23 cellular contexts compared by ENCODE assay signal in genomic region chr9:108161520-108161919, GRCh38.
"Had no signal": no experiment of that assay in that cellular context is flagged by ENCODE, and none has a peak within 500 bp of the region (broad histone marks: within the 10 kb centered on the region; RNA-seq: fewer than 3 reads in every experiment).

No MANE protein-coding gene starts in this region.

- H3K4me1 Mint-ChIP-seq: activated B cell treated with CpG ODN at 0.5 μM for 24 hours; activated CD4-positive, alpha-beta T cell treated with anti-CD3 and anti-CD28 coated beads, Interleukin-2, amount 10 ng/mL, durations not matched to agents 7 days and 5 days; activated T-helper 17 cell treated with anti-CD3 and anti-CD28 coated beads, Interleukin-2, amount 50 U/mL, for 72 hours; central memory CD8-positive, alpha-beta T cell; T-helper 17 cell had no signal

- H3K27me3 Mint-ChIP-seq: activated CD4-positive, alpha-beta memory T cell treated with anti-CD3 and anti-CD28 coated beads for 36 hours; activated CD4-positive, alpha-beta T cell treated with anti-CD3 and anti-CD28 coated beads, Interleukin-2, amount 10 ng/mL, durations not matched to agents 7 days and 5 days; activated naive CD8-positive, alpha-beta T cell; activated T-helper 17 cell treated with anti-CD3 and anti-CD28 coated beads, Interleukin-2, amount 50 U/mL, for 72 hours; central memory CD8-positive, alpha-beta T cell; T-helper 17 cell had no signal

- H3K4me3 Mint-ChIP-seq: activated B cell treated with CpG ODN at 0.5 μM for 24 hours; activated CD4-positive, alpha-beta memory T cell treated with anti-CD3 and anti-CD28 coated beads for 36 hours; activated CD4-positive, alpha-beta T cell treated with anti-CD3 and anti-CD28 coated beads, Interleukin-2, amount 10 ng/mL, durations not matched to agents 7 days and 5 days; activated naive CD4-positive, alpha-beta T cell treated with anti-CD3 and anti-CD28 coated beads for 36 hours; activated naive CD8-positive, alpha-beta T cell; activated T-helper 17 cell treated with anti-CD3 and anti-CD28 coated beads, Interleukin-2, amount 50 U/mL, for 72 hours; brain; central memory CD8-positive, alpha-beta T cell; T-helper 17 cell had no signal

- DNase-seq: activated B cell treated with CpG ODN at 0.5 μM for 24 hours; activated CD4-positive, alpha-beta memory T cell treated with anti-CD3 and anti-CD28 coated beads for 36 hours; activated CD4-positive, alpha-beta T cell treated with anti-CD3 and anti-CD28 coated beads for 1 hour; activated CD4-positive, alpha-beta T cell treated with anti-CD3 and anti-CD28 coated beads, Interleukin-2, amount 10 ng/mL, durations not matched to agents 7 days and 5 days; activated gamma-delta T cell; activated naive CD4-positive, alpha-beta T cell treated with anti-CD3 and anti-CD28 coated beads for 36 hours; activated T-cell treated with anti-CD3 and anti-CD28 coated beads for 4 hours; activated T-cell treated with anti-CD3 and anti-CD28 coated beads, Interleukin-2, amount 50 U/mL, for 48 hours; amygdala; KBM-7; MV-4-11; NCI-H1930; NCI-H2171; NCI-H2227 treated with DMSO at 0.1 percent for 48 hours; NCI-H446 treated with DMSO at 0.1 percent for 48 hours; NCI-H774; SIG-M5; T-helper 17 cell; T-helper 9 cell had no signal

- H3K9me3 Mint-ChIP-seq: activated B cell treated with CpG ODN at 0.5 μM for 24 hours had no signal

- H3K27ac Mint-ChIP-seq: activated B cell treated with CpG ODN at 0.5 μM for 24 hours; activated CD4-positive, alpha-beta memory T cell treated with anti-CD3 and anti-CD28 coated beads for 36 hours; activated CD4-positive, alpha-beta T cell treated with anti-CD3 and anti-CD28 coated beads, Interleukin-2, amount 10 ng/mL, durations not matched to agents 7 days and 5 days; activated naive CD4-positive, alpha-beta T cell treated with anti-CD3 and anti-CD28 coated beads for 36 hours; activated naive CD8-positive, alpha-beta T cell; activated T-helper 17 cell treated with anti-CD3 and anti-CD28 coated beads, Interleukin-2, amount 50 U/mL, for 72 hours; brain; T-helper 17 cell had no signal

- ATAC-seq: activated T-helper 17 cell treated with anti-CD3 and anti-CD28 coated beads, Interleukin-2, amount 50 U/mL, for 72 hours; T-helper 17 cell had no signal

- H3K36me3 Mint-ChIP-seq: activated CD4-positive, alpha-beta memory T cell treated with anti-CD3 and anti-CD28 coated beads for 36 hours; activated naive CD8-positive, alpha-beta T cell; brain had no signal
